Comparison of ENCODE assay signal across 19 cellular contexts in genomic region chr5:15734058-15734457, GRCh38.
DNase-seq lines count a peak whose midpoint lies in the region; ATAC-seq, FAIRE-seq and TF ChIP-seq lines count a peak whose summit lies in the region.
"Had no signal": no experiment of that assay in that cellular context is flagged by ENCODE, and none has a peak within 500 bp of the region (broad histone marks: within the 10 kb centered on the region; RNA-seq: fewer than 3 reads in every experiment).

No MANE protein-coding gene starts in this region.

- TF ChIP-seq EP300 in HepG2 (IDR thresholded peaks at IDR 0.05; ENCODE audit: low read depth in 2 of 2, low read length in 2 of 2) (no peak), HepG2 (CRISPR knock-in tag; IDR thresholded peaks at IDR 0.05; ENCODE audit: borderline replicate concordance) (no peak)

- no peak overlapping the region for H3K4me3 ChIP-seq in HepG2 (replicated peaks in 1 of 3; ENCODE audit: insufficient read depth in 1 of 3, low read depth in 2 of 3, low read length in 3 of 3)
- H3K4me3 ChIP-seq in right lobe of liver: no peak overlapping the region
- H3K4me3 ChIP-seq in adrenal gland: no peak overlapping the region
- H3K4me3 ChIP-seq in smooth muscle cell: no peak overlapping the region
- H3K4me3 ChIP-seq: Peyer's patch, SK-N-MC had no signal

- no peaks in the 10 kb centered on the region for H3K36me3 Mint-ChIP-seq in activated CD4-positive, alpha-beta memory T cell treated with anti-CD3 and anti-CD28 coated beads for 36 hours
- H3K36me3 Mint-ChIP-seq: CD14-positive monocyte had no signal

- no TSS peak for BruUV-seq in HepG2 (replicated peaks; lab: Mats Ljungman, UMichigan)

- CTCF ChIA-PET in HepG2 (lab: Yijun Ruan, JAX; ENCODE audit: low intra/inter-chr PET ratio, low total read pairs): no interaction called here
- CTCF ChIA-PET in activated CD4-positive, alpha-beta memory T cell treated with anti-CD3 and anti-CD28 coated beads for 36 hours (lab: Charles Lee): no interaction called here

- H3K79me2 ChIP-seq in HepG2 (ENCODE audit: insufficient read depth, low read length): no peaks in the 10 kb centered on the region
- H3K79me2 ChIP-seq in smooth muscle cell (ENCODE audit: low read depth): peaks cover 15% of the 10 kb centered on the region

- intact Hi-C loops in HepG2 (cut with micrococcal nuclease; ENCODE audit: unreplicated experiment) (no loop called here), right lobe of liver (cut with DNase I) (no loop called here), adrenal gland (cut with DNase I) (no loop called here)
- intact Hi-C loops in activated CD4-positive, alpha-beta memory T cell treated with anti-CD3 and anti-CD28 coated beads for 36 hours (cut with micrococcal nuclease): no loop called here

- in situ Hi-C loops in HepG2 (cut with HindIII; ENCODE audit: extremely low pct_ligation_motif_present, low pct_unique_long_range_greater_than_20kb): no loop called here

- H3K27me3 ChIP-seq in HepG2 (ENCODE audit: control insufficient read depth in 1 of 2, insufficient read depth in 2 of 2, low read length in 2 of 2): no peaks in the 10 kb centered on the region
- H3K27me3 ChIP-seq in right lobe of liver: no peaks in the 10 kb centered on the region
- no peaks in the 10 kb centered on the region for H3K27me3 ChIP-seq in adrenal gland
- H3K27me3 ChIP-seq in smooth muscle cell (ENCODE audit: low read depth): no peaks in the 10 kb centered on the region
- H3K27me3 ChIP-seq: Peyer's patch had no signal

- H2AFZ ChIP-seq in HepG2 (ENCODE audit: low read length): no peak overlapping the region
- no peak overlapping the region for H2AFZ ChIP-seq in smooth muscle cell (ENCODE audit: low read depth)

- FAIRE-seq in HepG2 (lab: Jason Lieb, UNC): no peak

- H3K27me3 Mint-ChIP-seq in activated CD4-positive, alpha-beta memory T cell treated with anti-CD3 and anti-CD28 coated beads for 36 hours: no peaks in the 10 kb centered on the region

- TF ChIP-seq POLR2A in HepG2 (IDR thresholded peaks at IDR 0.05; ENCODE audit: insufficient read depth in 1 of 2, low read depth in 2 of 2, low read length in 2 of 2) (no peak), right lobe of liver (IDR thresholded peaks at IDR 0.05) (no peak), adrenal gland (IDR thresholded peaks at IDR 0.05) (no peak)

- DNase-seq in HepG2 (ENCODE audit: low spot score): no peak
- DNase-seq in right lobe of liver: no peak
- DNase-seq in OCI-M1 (lab: John Stamatoyannopoulos, UW): peak; percentile 3
- peak in 5 of 7 donors; percentile 30 to 57 (median 46) for DNase-seq in adrenal gland
- DNase-seq in activated CD4-positive, alpha-beta T cell treated with anti-CD3 and anti-CD28 coated beads, Interleukin-2, amount 50 U/mL, for 48 hours: no peak
- DNase-seq in smooth muscle cell (lab: John Stamatoyannopoulos, UW; ENCODE audit: unreplicated experiment): no peak
- DNase-seq in activated CD4-positive, alpha-beta memory T cell treated with anti-CD3 and anti-CD28 coated beads for 36 hours: no peak
- DNase-seq: AML-193, GDM1, HCEC 1CT, MV-4-11, NCI-H1417, NCI-H226, NCI-H524 treated with DMSO at 0.1 percent for 48 hours, Peyer's patch, T-helper 1 cell had no signal

- TF ChIP-seq CTCF in HepG2 (CRISPR knock-in tag; IDR thresholded peaks at IDR 0.05): 0 out of 2 replicates have a peak, but pooled peaks have one; percentile 13
- no peak for TF ChIP-seq CTCF in right lobe of liver (IDR thresholded peaks at IDR 0.05)
- TF ChIP-seq CTCF in adrenal gland (IDR thresholded peaks at IDR 0.05): no peak
- TF ChIP-seq CTCF in smooth muscle cell (IDR thresholded peaks at IDR 0.05; ENCODE audit: borderline replicate concordance, insufficient read depth, poor library complexity, severe bottlenecking): no peak

- H3K4me1 ChIP-seq in HepG2 (ENCODE audit: insufficient read depth, low read length) (no peaks in the 10 kb centered on the region), right lobe of liver (no peaks in the 10 kb centered on the region), adrenal gland (replicated peaks in 1 of 2) (no peaks in the 10 kb centered on the region), smooth muscle cell (ENCODE audit: low read depth) (no peaks in the 10 kb centered on the region)
- H3K4me1 ChIP-seq: Peyer's patch had no signal

- H3F3A ChIP-seq in smooth muscle cell (ENCODE audit: low read depth): no peaks in the 10 kb centered on the region

- H3K4me1 Mint-ChIP-seq in activated CD4-positive, alpha-beta memory T cell treated with anti-CD3 and anti-CD28 coated beads for 36 hours (ENCODE audit: low read depth): no peaks in the 10 kb centered on the region
- H3K4me1 Mint-ChIP-seq: CD14-positive monocyte had no signal

- H3K9me3 Mint-ChIP-seq in activated CD4-positive, alpha-beta memory T cell treated with anti-CD3 and anti-CD28 coated beads for 36 hours: peaks cover 6% of the 10 kb centered on the region

- H3K4me2 ChIP-seq in HepG2 (ENCODE audit: low read depth, low read length) (no peak overlapping the region), smooth muscle cell (no peak overlapping the region)
- H3K4me2 ChIP-seq: KMS-11 had no signal

- H3K9ac ChIP-seq in HepG2 (ENCODE audit: insufficient read depth, low read depth, low read length): no peak overlapping the region
- no peak overlapping the region for H3K9ac ChIP-seq in smooth muscle cell (ENCODE audit: low read depth)
- H3K9ac ChIP-seq: KMS-11 had no signal

- H3K27ac Mint-ChIP-seq in activated CD4-positive, alpha-beta memory T cell treated with anti-CD3 and anti-CD28 coated beads for 36 hours: no peak overlapping the region
- H3K27ac Mint-ChIP-seq: CD14-positive monocyte had no signal

- POLR2A ChIA-PET in HepG2 (lab: Yijun Ruan, JAX): no interaction called here
- POLR2A ChIA-PET in activated CD4-positive, alpha-beta memory T cell treated with anti-CD3 and anti-CD28 coated beads for 36 hours (lab: Charles Lee): no interaction called here

- H3K27ac ChIP-seq in HepG2 (ENCODE audit: extremely low read length, insufficient read depth, low read length) (no peak overlapping the region), right lobe of liver (no peak overlapping the region), adrenal gland (no peak overlapping the region), smooth muscle cell (ENCODE audit: low read depth) (no peak overlapping the region)
- H3K27ac ChIP-seq: KMS-11, Peyer's patch, SK-N-MC had no signal

- 8% methylated on average over 7 of the region's 7 CpGs for WGBS in HepG2 (ENCODE audit: low lambda C conversion rate)
- WGBS in right lobe of liver (ENCODE audit: insufficient coverage, low coverage, low lambda C conversion rate, missing lambda C conversion rate): 82% methylated on average over 7 of the region's 7 CpGs
- 72 to 80% (median 78%) methylated on average over 7 of the region's 7 CpGs for WGBS in adrenal gland, 4 donors
- WGBS in smooth muscle cell (ENCODE audit: low lambda C conversion rate): 85% methylated on average over 7 of the region's 7 CpGs

- no peaks in the 10 kb centered on the region for H3K36me3 ChIP-seq in HepG2 (replicated peaks in 1 of 2; ENCODE audit: control insufficient read depth in 1 of 2, insufficient read depth in 2 of 2, low read length in 2 of 2)
- no peaks in the 10 kb centered on the region for H3K36me3 ChIP-seq in right lobe of liver
- H3K36me3 ChIP-seq in adrenal gland (replicated peaks in 1 of 2): no peaks in the 10 kb centered on the region
- H3K36me3 ChIP-seq in smooth muscle cell (ENCODE audit: low read depth): no peaks in the 10 kb centered on the region
- H3K36me3 ChIP-seq: Peyer's patch had no signal

- no peak overlapping the region for H3K4me3 Mint-ChIP-seq in activated CD4-positive, alpha-beta memory T cell treated with anti-CD3 and anti-CD28 coated beads for 36 hours
- H3K4me3 Mint-ChIP-seq: CD14-positive monocyte had no signal

- ATAC-seq in HepG2 (peak; percentile 54; the same call in 2 of the 3 replicates), right lobe of liver (no peak)

- TF ChIP-seq RAD21 in HepG2 (CRISPR knock-in tag; IDR thresholded peaks at IDR 0.05): no peak

- H3K9me3 ChIP-seq in HepG2 (ENCODE audit: low read length) (no peaks in the 10 kb centered on the region; the same call in 1 of the 2 replicates), right lobe of liver (no peaks in the 10 kb centered on the region), adrenal gland (replicated peaks in 1 of 3) (no peaks in the 10 kb centered on the region), smooth muscle cell (replicated peaks; ENCODE audit: low read depth) (no peaks in the 10 kb centered on the region)
- H3K9me3 ChIP-seq: Peyer's patch had no signal

- H4K20me1 ChIP-seq in HepG2 (ENCODE audit: insufficient read depth, low read length) (no peaks in the 10 kb centered on the region), smooth muscle cell (ENCODE audit: low read depth) (peaks cover 74% of the 10 kb centered on the region)

TF ChIP-seq in HepG2, 621 proteins besides CTCF, POLR2A, EP300 and RAD21:
- no peak for TF ChIP-seq TFAP4 (IDR thresholded peaks at IDR 0.05; ENCODE audit: borderline replicate concordance, low read depth)
- TF ChIP-seq DNMT3B (CRISPR knock-in tag; conservative IDR thresholded peaks at IDR 0.05): no peak
- TF ChIP-seq PHF5A (CRISPR knock-in tag; IDR thresholded peaks at IDR 0.05; ENCODE audit: low read depth, unreplicated experiment): no peak
- no peak for TF ChIP-seq ZNF33B (CRISPR knock-in tag; IDR thresholded peaks at IDR 0.05)
- 0 out of 2 replicates have a peak, but pooled peaks have one; percentile 26 for TF ChIP-seq MIER2 (CRISPR knock-in tag; IDR thresholded peaks at IDR 0.05)
- no peak for TF ChIP-seq NFRKB (IDR thresholded peaks at IDR 0.05)
TF ChIP-seq in HepG2: peak in this region for 1.

Comparison
In these comparisons a context has a peak if more than half of its experiments do, and no peak if none do; other contexts are left out.
1. DNase-seq: peak in OCI-M1 (single experiment) and adrenal gland (5 of 7); none in HepG2 (single experiment), right lobe of liver (0 of 3), activated CD4-positive, alpha-beta T cell treated with anti-CD3 and anti-CD28 coated beads, Interleukin-2, amount 50 U/mL, for 48 hours (0 of 2), smooth muscle cell (single experiment) and activated CD4-positive, alpha-beta memory T cell treated with anti-CD3 and anti-CD28 coated beads for 36 hours (single experiment).